20 cellular contexts compared by ENCODE assay signal in the genomic region with DNA sequence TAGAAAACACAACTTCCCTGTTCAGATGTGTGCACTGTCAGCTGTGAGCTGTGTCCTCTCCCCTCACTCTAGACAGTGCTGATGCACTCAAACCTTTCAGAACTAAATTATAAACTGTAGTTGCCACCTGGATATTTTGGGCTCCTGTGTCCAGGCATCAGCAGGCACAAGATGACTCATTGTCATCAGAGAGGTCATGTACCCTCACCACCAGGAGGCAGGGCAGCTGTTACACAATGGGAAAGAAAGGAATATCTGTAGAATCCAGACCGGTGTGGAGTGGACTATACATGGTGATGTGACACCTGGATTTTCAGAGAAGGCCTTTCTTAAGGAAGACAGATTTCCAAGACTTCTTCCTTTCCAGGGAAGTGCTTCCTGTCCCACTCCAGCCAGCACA.
A peak's percentile ranks its signal among the peaks of the same experiment; 100 is the strongest.
DNase-seq lines count a peak whose midpoint lies in the region; ATAC-seq and TF ChIP-seq lines count a peak whose summit lies in the region.
"Had no signal": no experiment of that assay in that cellular context is flagged by ENCODE, and none has a peak within 500 bp of the region (broad histone marks: within the 10 kb centered on the region; RNA-seq: fewer than 3 reads in every experiment).

No MANE protein-coding gene starts in this region.

- peak; percentile 44 for DNase-seq in MCF 10A (ENCODE audit: unreplicated experiment)
- DNase-seq in breast epithelium (ENCODE audit: low spot score in 2 of 2) = no peak
- peak; percentile 53 for DNase-seq in NCI-H69 (lab: John Stamatoyannopoulos, UW)
- DNase-seq in foreskin keratinocyte = no peak
- peak; percentile 4 for DNase-seq in renal cortical epithelial cell (ENCODE audit: low read depth)
- no peak for DNase-seq in cortex of kidney (lab: John Stamatoyannopoulos, UW)
- DNase-seq in ascending aorta (ENCODE audit: low spot score in 2 of 2) = no peak
- DNase-seq: activated B cell treated with CpG ODN at 0.5 μM for 24 hours; activated CD4-positive, alpha-beta memory T cell treated with anti-CD3 and anti-CD28 coated beads, Interleukin-2, amount 10 ng/mL, durations not matched to agents 7 days and 5 days; activated gamma-delta T cell; activated T-cell treated with anti-CD3 and anti-CD28 coated beads for 4 hours; brain microvascular endothelial cell; C1 segment of cervical spinal cord; midbrain; ovary; stimulated activated CD8-positive, alpha-beta memory T cell treated with anti-CD3 and anti-CD28 coated beads, Interleukin-4, amount 100 ng/mL, for 48 hours; T-helper 9 cell had no signal

- no peaks in the 10 kb centered on the region for H3K9me3 Mint-ChIP-seq in MCF 10A (ENCODE audit: unreplicated experiment)
- H3K9me3 Mint-ChIP-seq: activated CD4-positive, alpha-beta memory T cell treated with anti-CD3 and anti-CD28 coated beads, Interleukin-2, amount 10 ng/mL, durations not matched to agents 7 days and 5 days had no signal

- H3K27me3 ChIP-seq in breast epithelium = no peaks in the 10 kb centered on the region
- no peaks in the 10 kb centered on the region for H3K27me3 ChIP-seq in foreskin keratinocyte
- H3K27me3 ChIP-seq in ascending aorta = no peaks in the 10 kb centered on the region
- H3K27me3 ChIP-seq: brain microvascular endothelial cell, ovary had no signal

- no peaks in the 10 kb centered on the region for H3K36me3 ChIP-seq in breast epithelium
- no peaks in the 10 kb centered on the region for H3K36me3 ChIP-seq in ascending aorta
- H3K36me3 ChIP-seq: brain microvascular endothelial cell, ovary had no signal

- TF ChIP-seq CTCF in MCF 10A (IDR thresholded peaks at IDR 0.05; ENCODE audit: unreplicated experiment) (no peak), breast epithelium (IDR thresholded peaks at IDR 0.05) (no peak), foreskin keratinocyte (conservative IDR thresholded peaks at IDR 0.05) (no peak), ascending aorta (IDR thresholded peaks at IDR 0.05) (no peak)

- H3K4me1 ChIP-seq in breast epithelium (no peaks in the 10 kb centered on the region), foreskin keratinocyte (no peaks in the 10 kb centered on the region), ascending aorta (no peaks in the 10 kb centered on the region)

- no peak for TF ChIP-seq POLR2A in breast epithelium (IDR thresholded peaks at IDR 0.05)

- no peak overlapping the region for H3K27ac Mint-ChIP-seq in MCF 10A (ENCODE audit: low read depth, unreplicated experiment)
- H3K27ac Mint-ChIP-seq: activated B cell treated with CpG ODN at 0.5 μM for 24 hours; activated CD4-positive, alpha-beta memory T cell treated with anti-CD3 and anti-CD28 coated beads, Interleukin-2, amount 10 ng/mL, durations not matched to agents 7 days and 5 days; natural killer cell treated with Interleukin-12 subunit alpha and Interleukin-12 subunit beta and Interleukin-15 and Interleukin-18, amount 100 ng/mL, for 72 hours had no signal

- no peak overlapping the region for H3K4me3 Mint-ChIP-seq in MCF 10A (ENCODE audit: unreplicated experiment)
- H3K4me3 Mint-ChIP-seq: activated B cell treated with CpG ODN at 0.5 μM for 24 hours; activated CD4-positive, alpha-beta memory T cell treated with anti-CD3 and anti-CD28 coated beads, Interleukin-2, amount 10 ng/mL, durations not matched to agents 7 days and 5 days; natural killer cell treated with Interleukin-12 subunit alpha and Interleukin-12 subunit beta and Interleukin-15 and Interleukin-18, amount 100 ng/mL, for 72 hours had no signal

- no peaks in the 10 kb centered on the region for H3K9me3 ChIP-seq in breast epithelium
- H3K9me3 ChIP-seq in ascending aorta = no peaks in the 10 kb centered on the region
- H3K9me3 ChIP-seq: ovary had no signal

- H3K36me3 Mint-ChIP-seq in MCF 10A (ENCODE audit: insufficient read depth, unreplicated experiment) = no peaks in the 10 kb centered on the region
- H3K36me3 Mint-ChIP-seq: natural killer cell treated with Interleukin-12 subunit alpha and Interleukin-12 subunit beta and Interleukin-15 and Interleukin-18, amount 100 ng/mL, for 72 hours had no signal

- BruUV-seq in MCF 10A (replicated peaks; lab: Mats Ljungman, UMichigan) = no TSS peak

- H3K27me3 Mint-ChIP-seq in MCF 10A (ENCODE audit: insufficient read depth, unreplicated experiment) = no peaks in the 10 kb centered on the region
- H3K27me3 Mint-ChIP-seq: activated B cell treated with CpG ODN at 0.5 μM for 24 hours; activated CD4-positive, alpha-beta memory T cell treated with anti-CD3 and anti-CD28 coated beads, Interleukin-2, amount 10 ng/mL, durations not matched to agents 7 days and 5 days; natural killer cell treated with Interleukin-12 subunit alpha and Interleukin-12 subunit beta and Interleukin-15 and Interleukin-18, amount 100 ng/mL, for 72 hours had no signal

- CTCF ChIA-PET in MCF 10A (lab: Yijun Ruan, JAX) = no interaction called here

- H3K27ac ChIP-seq in breast epithelium (no peak overlapping the region), foreskin keratinocyte (no peak overlapping the region), ascending aorta (no peak overlapping the region)
- H3K27ac ChIP-seq: brain microvascular endothelial cell, ovary had no signal

- intact Hi-C loops in MCF 10A (cut with micrococcal nuclease) = no loop called here
- intact Hi-C loops in breast epithelium (cut with DNase I; ENCODE audit: low total_unique reads) = loop anchor here (1.0 kb wide), 1 partner anchor 18 kb away; no protein-coding TSS in a partner anchor
- intact Hi-C loops in ascending aorta (cut with DNase I) = no loop called here

- H3K4me3 ChIP-seq in breast epithelium (no peak overlapping the region), ascending aorta (no peak overlapping the region)
- H3K4me3 ChIP-seq: ovary had no signal

- peaks cover 5% of the 10 kb centered on the region for H3K4me1 Mint-ChIP-seq in MCF 10A (ENCODE audit: insufficient read depth, unreplicated experiment)
- H3K4me1 Mint-ChIP-seq: activated B cell treated with CpG ODN at 0.5 μM for 24 hours; activated CD4-positive, alpha-beta memory T cell treated with anti-CD3 and anti-CD28 coated beads, Interleukin-2, amount 10 ng/mL, durations not matched to agents 7 days and 5 days had no signal

- POLR2A ChIA-PET in MCF 10A (lab: Yijun Ruan, JAX) = no interaction called here

- ATAC-seq in foreskin keratinocyte (peak; percentile 31), HG03159 (IDR thresholded peaks at IDR 0.05; ENCODE audit: unreplicated experiment) (no peak)
- ATAC-seq: natural killer cell treated with Interleukin-12 subunit alpha and Interleukin-12 subunit beta and Interleukin-15 and Interleukin-18, amount 100 ng/mL, for 72 hours; sciatic nerve had no signal

Comparison
In these comparisons a context has a peak if more than half of its experiments do, and no peak if none do; other contexts are left out.
1. DNase-seq: peak in MCF 10A (single experiment), NCI-H69 (single experiment) and renal cortical epithelial cell (single experiment); none in breast epithelium (0 of 2), foreskin keratinocyte (0 of 2), cortex of kidney (single experiment) and ascending aorta (0 of 2).